In the genomic region with DNA sequence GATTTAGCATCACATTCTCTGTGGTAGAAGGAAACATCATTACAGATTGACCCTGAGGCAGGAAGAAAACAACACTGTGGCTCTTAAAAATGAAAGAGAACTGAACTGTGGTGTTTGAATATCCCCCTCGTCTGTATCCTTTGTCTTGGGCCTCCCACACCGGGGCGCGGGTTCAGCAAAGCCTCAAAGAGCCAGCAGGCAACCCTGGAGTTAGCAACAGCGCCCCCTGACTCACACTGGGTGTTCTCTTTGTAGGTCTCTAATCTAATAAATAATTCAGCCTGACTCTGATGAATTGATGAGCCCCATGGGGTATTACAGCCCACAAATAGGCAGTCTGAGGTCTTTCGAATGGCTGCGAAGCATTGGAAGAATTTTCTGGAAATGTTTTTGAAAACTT, we compare ENCODE assay signal across 10 cellular contexts. TPM values are rescaled to one million over a fixed set of nuclear protein-coding genes. Genes with fewer than 3 reads are reported as not detected.
DNase-seq lines count a peak whose midpoint lies in the region; ATAC-seq and TF ChIP-seq lines count a peak whose summit lies in the region.
"Had no signal": no experiment of that assay in that cellular context is flagged by ENCODE, and none has a peak within 500 bp of the region (broad histone marks: within the 10 kb centered on the region; RNA-seq: fewer than 3 reads in every experiment).

No MANE protein-coding gene starts in this region.

- H3K27me3 Mint-ChIP-seq in activated T-helper 2 cell treated with anti-CD3 and anti-CD28 coated beads, Interferon-gamma antibody, Interleukin-2, Interleukin-4, amounts not matched to agents 10 μg/mL and 5 μg/mL and 100 μg/mL, durations not matched to agents 14 hours and 24 hours and 36 hours (ENCODE audit: low read depth), result no peaks in the 10 kb centered on the region
- H3K27me3 Mint-ChIP-seq: activated CD4-positive, alpha-beta T cell treated with anti-CD3 and anti-CD28 coated beads, Interleukin-2, amount 10 ng/mL, durations not matched to agents 24 days and 14 days had no signal

- no peak overlapping the region for H3K4me3 Mint-ChIP-seq in activated T-helper 2 cell treated with anti-CD3 and anti-CD28 coated beads, Interferon-gamma antibody, Interleukin-2, Interleukin-4, amounts not matched to agents 10 μg/mL and 5 μg/mL and 100 μg/mL, durations not matched to agents 14 hours and 24 hours and 36 hours (ENCODE audit: low read depth)
- H3K4me3 Mint-ChIP-seq: activated CD4-positive, alpha-beta T cell treated with anti-CD3 and anti-CD28 coated beads, Interleukin-2, amount 10 ng/mL, durations not matched to agents 24 days and 14 days had no signal

- H3K9me3 ChIP-seq in NT2/D1 (ENCODE audit: insufficient read depth, low read length), result no peaks in the 10 kb centered on the region
- H3K9me3 ChIP-seq: thoracic aorta had no signal

- no peaks in the 10 kb centered on the region for H3K36me3 Mint-ChIP-seq in activated T-helper 2 cell treated with anti-CD3 and anti-CD28 coated beads, Interferon-gamma antibody, Interleukin-2, Interleukin-4, amounts not matched to agents 10 μg/mL and 5 μg/mL and 100 μg/mL, durations not matched to agents 14 hours and 24 hours and 36 hours (ENCODE audit: low read depth)

- ATAC-seq in HG02981 (IDR thresholded peaks at IDR 0.05; ENCODE audit: unreplicated experiment), result no peak
- ATAC-seq in HG03196 (IDR thresholded peaks at IDR 0.05; ENCODE audit: unreplicated experiment), result no peak

- DNase-seq in NT2/D1 (ENCODE audit: low read depth, low spot score) (peak; percentile 52), fibroblast of the aortic adventitia (ENCODE audit: low read depth) (peak; percentile 7), nucleus accumbens (lab: John Stamatoyannopoulos, UW) (peak in 35 of 56 donors; percentile 0 to 64 (median 8)), NCI-H187 (lab: John Stamatoyannopoulos, UW) (no peak)
- DNase-seq in activated T-helper 2 cell treated with anti-CD3 and anti-CD28 coated beads, Interferon-gamma antibody, Interleukin-2, Interleukin-4, amounts not matched to agents 10 μg/mL and 5 μg/mL and 100 μg/mL, durations not matched to agents 14 hours and 24 hours and 36 hours (ENCODE audit: low spot score), result no peak
- DNase-seq: activated CD4-positive, alpha-beta T cell treated with anti-CD3 and anti-CD28 coated beads, Interleukin-2, amount 10 ng/mL, durations not matched to agents 24 days and 14 days had no signal

- H3K36me3 ChIP-seq in NT2/D1 (ENCODE audit: insufficient read depth, insufficient read length, low read length), result no peaks in the 10 kb centered on the region
- H3K36me3 ChIP-seq: thoracic aorta had no signal

- peak; percentile 26 for TF ChIP-seq CTCF in GM12873 (IDR thresholded peaks at IDR 0.05; ENCODE audit: insufficient read depth, low read depth, low read length, missing control alignments)
- peak; percentile 34 for TF ChIP-seq CTCF in fibroblast of the aortic adventitia (IDR thresholded peaks at IDR 0.05; ENCODE audit: insufficient read depth, low read length)

- H3K4me3 ChIP-seq in NT2/D1 (ENCODE audit: insufficient read length, low read depth), result no peak overlapping the region
- no peak overlapping the region for H3K4me3 ChIP-seq in fibroblast of the aortic adventitia (ENCODE audit: low read depth, low read length)
- H3K4me3 ChIP-seq: thoracic aorta had no signal

- intact Hi-C loops in activated T-helper 2 cell treated with anti-CD3 and anti-CD28 coated beads, Interferon-gamma antibody, Interleukin-2, Interleukin-4, amounts not matched to agents 10 μg/mL and 5 μg/mL and 100 μg/mL, durations not matched to agents 14 hours and 24 hours and 36 hours (cut with micrococcal nuclease), result no loop called here

- no peaks in the 10 kb centered on the region for H3K9me3 Mint-ChIP-seq in activated T-helper 2 cell treated with anti-CD3 and anti-CD28 coated beads, Interferon-gamma antibody, Interleukin-2, Interleukin-4, amounts not matched to agents 10 μg/mL and 5 μg/mL and 100 μg/mL, durations not matched to agents 14 hours and 24 hours and 36 hours
- H3K9me3 Mint-ChIP-seq: activated CD4-positive, alpha-beta T cell treated with anti-CD3 and anti-CD28 coated beads, Interleukin-2, amount 10 ng/mL, durations not matched to agents 24 days and 14 days had no signal

- no peaks in the 10 kb centered on the region for H3K4me1 ChIP-seq in NT2/D1 (ENCODE audit: insufficient read depth, insufficient read length)

- H3K9ac ChIP-seq in NT2/D1 (ENCODE audit: insufficient read length, low read depth), result no peak overlapping the region

- H3K27ac Mint-ChIP-seq in activated T-helper 2 cell treated with anti-CD3 and anti-CD28 coated beads, Interferon-gamma antibody, Interleukin-2, Interleukin-4, amounts not matched to agents 10 μg/mL and 5 μg/mL and 100 μg/mL, durations not matched to agents 14 hours and 24 hours and 36 hours, result no peak overlapping the region
- H3K27ac Mint-ChIP-seq: activated CD4-positive, alpha-beta T cell treated with anti-CD3 and anti-CD28 coated beads, Interleukin-2, amount 10 ng/mL, durations not matched to agents 24 days and 14 days had no signal

- H3K4me1 Mint-ChIP-seq in activated T-helper 2 cell treated with anti-CD3 and anti-CD28 coated beads, Interferon-gamma antibody, Interleukin-2, Interleukin-4, amounts not matched to agents 10 μg/mL and 5 μg/mL and 100 μg/mL, durations not matched to agents 14 hours and 24 hours and 36 hours (ENCODE audit: low read depth), result no peaks in the 10 kb centered on the region
- H3K4me1 Mint-ChIP-seq: activated CD4-positive, alpha-beta T cell treated with anti-CD3 and anti-CD28 coated beads, Interleukin-2, amount 10 ng/mL, durations not matched to agents 24 days and 14 days had no signal

- H3K27me3 ChIP-seq in NT2/D1 (ENCODE audit: insufficient read depth, insufficient read length), result no peaks in the 10 kb centered on the region

RNA-seq across cellular contexts. Expression of gene CTSO, which starts 46.1 kb away (rescaled TPM):
- 12.5 and 17.4 TPM in 2 replicates for total RNA-seq in fibroblast of the aortic adventitia (ENCODE audit: low replicate concordance)
- 0.87 and 0.94 TPM in 2 replicates for total RNA-seq in activated T-helper 2 cell treated with anti-CD3 and anti-CD28 coated beads, Interferon-gamma antibody, Interleukin-2, Interleukin-4, amounts not matched to agents 10 μg/mL and 5 μg/mL and 100 μg/mL, durations not matched to agents 14 hours and 24 hours and 36 hours

Comparison
In these comparisons a context has a peak if more than half of its experiments do, and no peak if none do; other contexts are left out.
1. DNase-seq: peak in NT2/D1 (single experiment), fibroblast of the aortic adventitia (single experiment) and nucleus accumbens (35 of 56); none in activated T-helper 2 cell treated with anti-CD3 and anti-CD28 coated beads, Interferon-gamma antibody, Interleukin-2, Interleukin-4, amounts not matched to agents 10 μg/mL and 5 μg/mL and 100 μg/mL, durations not matched to agents 14 hours and 24 hours and 36 hours (single experiment) and NCI-H187 (0 of 2).